In the genomic region with DNA sequence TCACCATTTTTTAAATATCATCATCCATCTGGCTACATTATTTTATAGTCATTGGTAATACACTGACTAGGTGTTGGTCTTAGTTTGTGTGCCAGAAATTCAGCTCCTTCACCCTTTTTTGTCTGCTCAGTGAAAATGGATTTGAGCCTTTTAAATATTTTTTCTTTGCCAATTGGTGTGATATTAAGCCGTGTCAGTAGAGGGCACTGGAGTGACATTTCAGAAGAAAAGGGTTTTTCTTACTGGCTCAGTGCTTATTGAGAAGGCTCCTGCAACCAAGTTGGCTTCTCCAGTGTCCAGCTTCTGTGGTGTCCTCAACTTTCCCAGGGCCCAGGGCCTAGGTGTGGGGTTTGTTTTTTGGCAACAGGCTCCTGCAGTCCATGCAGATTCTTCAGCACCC, we compare ENCODE assay signal across 8 cellular contexts.
DNase-seq lines count a peak whose midpoint lies in the region; ATAC-seq and TF ChIP-seq lines count a peak whose summit lies in the region.

No MANE protein-coding gene starts in this region.

- no peak overlapping the region for H3T11ph ChIP-seq in H9 (ENCODE audit: low read length)

- H3K4me2 ChIP-seq in H9 (ENCODE audit: insufficient read depth, insufficient read length, low read length), result no peak overlapping the region
- H3K4me2 ChIP-seq in OCI-LY3 (ENCODE audit: low read length), result no peak overlapping the region
- no peak overlapping the region for H3K4me2 ChIP-seq in osteoblast (ENCODE audit: insufficient read depth, low read length)

- H3K9ac ChIP-seq in H9 (ENCODE audit: extremely low read depth, insufficient read length, low read length) (no peak overlapping the region), OCI-LY3 (ENCODE audit: low read length) (no peak overlapping the region)

- no peak overlapping the region for H4K5ac ChIP-seq in H9 (ENCODE audit: insufficient read length, low read depth, low read length)

- DNase-seq in COLO668 (lab: John Stamatoyannopoulos, UW; ENCODE audit: unreplicated experiment) (peak; percentile 20), H9 (no peak), foreskin keratinocyte (peak in 1 of 2 donors; percentile 25), osteoblast (ENCODE audit: insufficient read length, low spot score, missing footprints) (no peak), hypothalamus (lab: John Stamatoyannopoulos, UW) (no peak), NCI-H345 (lab: John Stamatoyannopoulos, UW) (no peak)

- no peak overlapping the region for H3K4me3 Mint-ChIP-seq in H9

- H4K20me1 ChIP-seq in H9 (ENCODE audit: control insufficient read depth, insufficient read depth, insufficient read length) (no peaks in the 10 kb centered on the region), OCI-LY3 (ENCODE audit: insufficient read depth, low read length) (no peaks in the 10 kb centered on the region), osteoblast (ENCODE audit: insufficient read depth, low read length) (no peaks in the 10 kb centered on the region)

- H2AFZ ChIP-seq in H9 (ENCODE audit: low read length) (no peak overlapping the region), OCI-LY3 (ENCODE audit: low read depth, low read length) (no peak overlapping the region), osteoblast (ENCODE audit: low read length) (no peak overlapping the region)

- no peaks in the 10 kb centered on the region for H3K27me3 Mint-ChIP-seq in H9 (ENCODE audit: low read depth)

- H3K14ac ChIP-seq in H9 (ENCODE audit: insufficient read depth, low read length), result no peak overlapping the region

- H3K27ac Mint-ChIP-seq in H9, result no peak overlapping the region

- no peaks in the 10 kb centered on the region for H3K4me1 ChIP-seq in H9 (ENCODE audit: insufficient read depth, low read length)
- no peaks in the 10 kb centered on the region for H3K4me1 ChIP-seq in OCI-LY3 (ENCODE audit: low read length)
- H3K4me1 ChIP-seq in foreskin keratinocyte, result no peaks in the 10 kb centered on the region
- H3K4me1 ChIP-seq in osteoblast (ENCODE audit: insufficient read depth, low read length), result no peaks in the 10 kb centered on the region

- H4K8ac ChIP-seq in H9 (replicated peaks; ENCODE audit: insufficient read length, low read depth, low read length), result no peak overlapping the region

- ATAC-seq in foreskin keratinocyte (no peak), HG03025 (IDR thresholded peaks at IDR 0.05; ENCODE audit: low FRiP score, unreplicated experiment) (no peak)

- no peak overlapping the region for H4K91ac ChIP-seq in H9 (ENCODE audit: insufficient read length, low read depth, low read length)

- peaks cover 0 to 5% (median 0%) of the 10 kb centered on the region in 3 experiments; a peak in 1 of 7 replicates for H3K36me3 Mint-ChIP-seq in H9 (ENCODE audit: insufficient read depth in 1 of 3, low read depth in 3 of 3)

- peak; percentile 67 for TF ChIP-seq CTCF in H9 (conservative IDR thresholded peaks at IDR 0.05)
- peak; percentile 60 for TF ChIP-seq CTCF in OCI-LY3 (IDR thresholded peaks at IDR 0.05; ENCODE audit: low read depth, low read length)
- TF ChIP-seq CTCF in foreskin keratinocyte (conservative IDR thresholded peaks at IDR 0.05), result peak; percentile 62
- TF ChIP-seq CTCF in osteoblast (IDR thresholded peaks at IDR 0.05; ENCODE audit: extremely low read depth, low read depth, low read length), result no peak

- no peak overlapping the region for H2BK120ac ChIP-seq in H9 (ENCODE audit: low read depth, low read length, poor library complexity, severe bottlenecking)

- no peak overlapping the region for H2BK12ac ChIP-seq in H9 (ENCODE audit: insufficient read length, low read depth, low read length)

- no peaks in the 10 kb centered on the region for H3K36me3 ChIP-seq in OCI-LY3 (replicated peaks; ENCODE audit: low read depth, low read length)
- H3K36me3 ChIP-seq in osteoblast (ENCODE audit: insufficient read depth, low read length), result no peaks in the 10 kb centered on the region

- no peak overlapping the region for H3K23ac ChIP-seq in H9 (ENCODE audit: insufficient read length, low read depth, low read length)

- H2BK15ac ChIP-seq in H9 (ENCODE audit: low read depth, low read length), result no peak overlapping the region

- H2BK5ac ChIP-seq in H9 (ENCODE audit: insufficient read length, low read length), result no peak overlapping the region

- WGBS in H9 (ENCODE audit: extremely low coverage, insufficient read length, low lambda C conversion rate), result no CpG with 5 or more reads among the region's 1 CpG

- no peaks in the 10 kb centered on the region for H3K23me2 ChIP-seq in H9 (ENCODE audit: insufficient read length, low read depth, low read length, poor library complexity, severe bottlenecking)

- H3K4me1 Mint-ChIP-seq in H9, result no peaks in the 10 kb centered on the region

- H3K56ac ChIP-seq in H9 (ENCODE audit: insufficient read length, low read depth, low read length), result no peak overlapping the region

- no peak overlapping the region for H3K4me3 ChIP-seq in OCI-LY3 (ENCODE audit: low read length)
- no peak overlapping the region for H3K4me3 ChIP-seq in osteoblast (ENCODE audit: insufficient read depth, low read length)

- no peak overlapping the region for H3K4ac ChIP-seq in H9 (ENCODE audit: low read depth, low read length)

- peaks cover 4 to 5% of the 10 kb centered on the region in 2 experiments; a peak in 3 of 5 replicates for H3K9me3 Mint-ChIP-seq in H9

- H3K9me3 ChIP-seq in H9 (ENCODE audit: control insufficient read depth, low read depth, low read length) (no peaks in the 10 kb centered on the region), OCI-LY3 (ENCODE audit: insufficient read depth, low read length) (0 out of 2 replicates have a peak, but pooled peaks cover 3% of the 10 kb centered on the region), osteoblast (ENCODE audit: low read depth, low read length) (peaks cover 2% of the 10 kb centered on the region)

- no peaks in the 10 kb centered on the region for H3K27me3 ChIP-seq in H9 (ENCODE audit: insufficient read depth, low read length)
- no peaks in the 10 kb centered on the region for H3K27me3 ChIP-seq in OCI-LY3 (ENCODE audit: low read depth, low read length)
- no peaks in the 10 kb centered on the region for H3K27me3 ChIP-seq in foreskin keratinocyte
- H3K27me3 ChIP-seq in osteoblast (ENCODE audit: insufficient read depth, low read length), result no peaks in the 10 kb centered on the region

- H3K18ac ChIP-seq in H9 (ENCODE audit: insufficient read length, low read depth, low read length), result no peak overlapping the region

- no peak overlapping the region for H2BK20ac ChIP-seq in H9 (ENCODE audit: low read depth, low read length, poor library complexity, severe bottlenecking)

- H2AK5ac ChIP-seq in H9 (ENCODE audit: insufficient read length, low read length), result no peak overlapping the region

- H3K79me1 ChIP-seq in H9 (ENCODE audit: insufficient read depth, low read depth, low read length, poor library complexity, severe bottlenecking), result no peaks in the 10 kb centered on the region

- H3K79me2 ChIP-seq in H9 (ENCODE audit: insufficient read depth, low read length) (no peaks in the 10 kb centered on the region), OCI-LY3 (ENCODE audit: low read length) (no peaks in the 10 kb centered on the region), osteoblast (ENCODE audit: insufficient read depth, low read length) (no peaks in the 10 kb centered on the region)

- H3K27ac ChIP-seq in H9 (ENCODE audit: insufficient read length, low read depth, low read length), result no peak overlapping the region
- H3K27ac ChIP-seq in OCI-LY3 (ENCODE audit: low read length), result no peak overlapping the region
- H3K27ac ChIP-seq in foreskin keratinocyte, result no peak overlapping the region
- H3K27ac ChIP-seq in osteoblast (ENCODE audit: low read depth, low read length), result no peak overlapping the region
